32 cellular contexts compared by ENCODE assay signal in genomic region chr18:62377408-62377807, GRCh38.
"Had no signal": no experiment of that assay in that cellular context is flagged by ENCODE, and none has a peak within 500 bp of the region (broad histone marks: within the 10 kb centered on the region; RNA-seq: fewer than 3 reads in every experiment).

No MANE protein-coding gene starts in this region.

- H3K4me1 ChIP-seq: ascending aorta, colonic mucosa had no signal

- H3K27me3 Mint-ChIP-seq: activated CD4-positive, alpha-beta T cell treated with anti-CD3 and anti-CD28 coated beads, Interleukin-2, amount 10 ng/mL, durations not matched to agents 24 days and 14 days; activated naive CD4-positive, alpha-beta T cell treated with anti-CD3 and anti-CD28 coated beads, Interleukin-2, amount 50 U/mL, for 24 hours; activated naive CD8-positive, alpha-beta T cell treated with anti-CD3 and anti-CD28 coated beads, Interleukin-2, amount 10 ng/mL, durations not matched to agents 7 days and 5 days; activated T-cell treated with anti-CD3 and anti-CD28 coated beads, Interleukin-2, amount 50 U/mL, for 24 hours had no signal

- DNase-seq: activated CD4-positive, alpha-beta T cell treated with anti-CD3 and anti-CD28 coated beads, Interleukin-2, amount 10 ng/mL, durations not matched to agents 24 days and 14 days; activated CD4-positive, alpha-beta T cell treated with anti-CD3 and anti-CD28 coated beads, Interleukin-2, amount 50 U/mL, for 4 hours; activated CD8-positive, alpha-beta T cell treated with anti-CD3 and anti-CD28 coated beads, Interleukin-2, amount 10 ng/mL, durations not matched to agents 7 days and 5 days; activated gamma-delta T cell; activated naive CD4-positive, alpha-beta T cell treated with Interleukin-2 at 50 U/mL for 16 hours; activated naive CD8-positive, alpha-beta T cell treated with anti-CD3 and anti-CD28 coated beads, Interleukin-2, amount 10 ng/mL, durations not matched to agents 7 days and 5 days; activated T-cell treated with anti-CD3 and anti-CD28 coated beads, Interleukin-2, amount 50 U/mL, for 24 hours; amygdala; colonic mucosa; Kasumi-1; KG1; MG63; NCI-H1105; NCI-H1417 treated with DMSO at 0.1 percent for 48 hours; NCI-H187; NCI-H2029 treated with DMSO at 0.1 percent for 48 hours; NCI-H2107; NCI-H2171; NCI-H510A treated with DMSO at 0.1 percent for 48 hours; NCI-H526 treated with DMSO at 0.1 percent for 48 hours; NCI-H774; OCI-M1; Right ventricle myocardium superior; SW 1271; T-helper 1 cell; T-helper 2 cell; T-helper 9 cell had no signal

- H3K4me1 Mint-ChIP-seq: activated naive CD4-positive, alpha-beta T cell treated with anti-CD3 and anti-CD28 coated beads, Interleukin-2, amount 50 U/mL, for 24 hours; central memory CD8-positive, alpha-beta T cell had no signal

- H3K27ac Mint-ChIP-seq: activated CD8-positive, alpha-beta T cell treated with anti-CD3 and anti-CD28 coated beads, Interleukin-2, amount 10 ng/mL, durations not matched to agents 7 days and 5 days; activated naive CD4-positive, alpha-beta T cell treated with anti-CD3 and anti-CD28 coated beads, Interleukin-2, amount 50 U/mL, for 24 hours; activated naive CD8-positive, alpha-beta T cell treated with anti-CD3 and anti-CD28 coated beads, Interleukin-2, amount 10 ng/mL, durations not matched to agents 7 days and 5 days; activated T-cell treated with anti-CD3 and anti-CD28 coated beads, Interleukin-2, amount 50 U/mL, for 24 hours; activated T-helper 2 cell treated with anti-CD3 and anti-CD28 coated beads, Interferon-gamma antibody, Interleukin-2, Interleukin-4, amounts not matched to agents 10 μg/mL and 5 μg/mL and 100 μg/mL, durations not matched to agents 14 hours and 24 hours and 36 hours had no signal

- H3K27ac ChIP-seq: ascending aorta, cardiac muscle cell, colonic mucosa had no signal

- H3K4me3 ChIP-seq: ascending aorta, cardiac muscle cell, colonic mucosa, MG63 had no signal

- ATAC-seq: activated CD8-positive, alpha-beta T cell treated with anti-CD3 and anti-CD28 coated beads, Interleukin-2, amount 10 ng/mL, durations not matched to agents 7 days and 5 days had no signal

- H3K27me3 ChIP-seq: ascending aorta, cardiac muscle cell, colonic mucosa, MG63 had no signal

- H3K9me3 Mint-ChIP-seq: activated naive CD4-positive, alpha-beta T cell treated with anti-CD3 and anti-CD28 coated beads, Interleukin-2, amount 50 U/mL, for 24 hours; activated T-cell treated with anti-CD3 and anti-CD28 coated beads, Interleukin-2, amount 50 U/mL, for 24 hours; activated T-helper 2 cell treated with anti-CD3 and anti-CD28 coated beads, Interferon-gamma antibody, Interleukin-2, Interleukin-4, amounts not matched to agents 10 μg/mL and 5 μg/mL and 100 μg/mL, durations not matched to agents 14 hours and 24 hours and 36 hours; central memory CD8-positive, alpha-beta T cell had no signal

- H3K36me3 Mint-ChIP-seq: activated naive CD4-positive, alpha-beta T cell treated with anti-CD3 and anti-CD28 coated beads, Interleukin-2, amount 50 U/mL, for 24 hours had no signal

- H3K36me3 ChIP-seq: ascending aorta, cardiac muscle cell, colonic mucosa, MG63 had no signal

- H3K9me3 ChIP-seq: ascending aorta, colonic mucosa, MG63 had no signal

- H3K4me3 Mint-ChIP-seq: activated CD4-positive, alpha-beta T cell treated with anti-CD3 and anti-CD28 coated beads, Interleukin-2, amount 10 ng/mL, durations not matched to agents 24 days and 14 days; activated CD8-positive, alpha-beta T cell treated with anti-CD3 and anti-CD28 coated beads, Interleukin-2, amount 10 ng/mL, durations not matched to agents 7 days and 5 days; activated naive CD4-positive, alpha-beta T cell treated with anti-CD3 and anti-CD28 coated beads, Interleukin-2, amount 50 U/mL, for 24 hours; activated naive CD8-positive, alpha-beta T cell treated with anti-CD3 and anti-CD28 coated beads, Interleukin-2, amount 10 ng/mL, durations not matched to agents 7 days and 5 days; activated T-cell treated with anti-CD3 and anti-CD28 coated beads, Interleukin-2, amount 50 U/mL, for 24 hours; central memory CD8-positive, alpha-beta T cell had no signal
